ENCODE assay signal across 22 cellular contexts in the genomic region with DNA sequence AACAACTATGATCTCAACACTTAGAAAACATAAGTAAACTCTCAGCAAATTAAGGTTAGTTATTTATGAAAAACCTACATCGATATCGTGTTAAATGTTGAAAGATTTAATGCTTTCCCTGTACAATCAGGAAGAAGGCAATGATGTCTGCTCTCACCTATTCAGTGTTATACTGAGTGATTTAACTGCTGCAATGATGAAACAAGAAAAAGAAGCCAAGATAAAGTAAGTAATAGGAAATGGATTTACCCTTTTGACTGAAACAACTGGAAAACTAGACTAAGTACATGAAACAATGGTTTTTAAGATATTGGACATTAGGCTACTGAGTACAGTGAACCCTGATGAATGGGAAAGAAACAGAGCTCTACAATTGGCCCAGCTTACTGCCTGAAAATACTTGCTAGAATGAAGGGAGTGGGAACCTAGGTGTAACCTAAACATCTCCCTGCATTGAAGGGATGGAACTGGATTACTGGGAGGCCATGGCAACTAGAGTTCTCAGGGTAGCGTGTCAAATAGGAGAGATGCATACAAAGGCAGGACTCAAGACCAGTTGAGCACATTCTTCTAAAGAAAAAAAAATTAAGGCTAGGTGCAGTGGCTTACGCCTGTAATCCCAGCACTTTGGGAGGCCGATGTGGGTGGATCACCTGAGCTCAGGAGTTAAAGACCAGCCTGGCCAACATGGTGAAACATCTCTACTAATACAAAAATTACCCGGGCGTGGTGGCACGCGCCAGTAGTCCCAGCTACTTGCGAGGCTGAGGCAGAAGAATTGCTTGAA. TPM values are rescaled to one million over a fixed set of nuclear protein-coding genes. Genes with fewer than 3 reads are reported as not detected.
DNase-seq lines count a peak whose midpoint lies in the region; ATAC-seq, FAIRE-seq and TF ChIP-seq lines count a peak whose summit lies in the region.
"Had no signal": no experiment of that assay in that cellular context is flagged by ENCODE, and none has a peak within 500 bp of the region (broad histone marks: within the 10 kb centered on the region; RNA-seq: fewer than 3 reads in every experiment).

No MANE protein-coding gene starts in this region.

- TF ChIP-seq EP300 in SK-N-SH (IDR thresholded peaks at IDR 0.05; ENCODE audit: borderline replicate concordance in 1 of 2, low read depth in 1 of 2, low read length in 1 of 2): no peak
- TF ChIP-seq EP300 in HepG2 (IDR thresholded peaks at IDR 0.05; ENCODE audit: low read depth in 2 of 2, low read length in 2 of 2): no peak
- TF ChIP-seq EP300 in HepG2 (CRISPR knock-in tag; IDR thresholded peaks at IDR 0.05; ENCODE audit: borderline replicate concordance): no peak

- H3K9ac ChIP-seq in SK-N-SH (no peak overlapping the region), endothelial cell of umbilical vein (replicated peaks; ENCODE audit: extremely low read depth, insufficient read depth, low read length) (no peak overlapping the region), HepG2 (ENCODE audit: insufficient read depth, low read depth, low read length) (no peak overlapping the region), endodermal cell (ENCODE audit: extremely low read depth, low read length, poor library complexity, severe bottlenecking) (no peak overlapping the region)

- no peaks in the 10 kb centered on the region for H3K9me2 ChIP-seq in SK-N-SH

- H3K4me3 Mint-ChIP-seq in progenitor cell of endocrine pancreas (ENCODE audit: low read depth) (peak overlapping the region; percentile 47), endodermal cell (no peak overlapping the region)
- no peak overlapping the region for H3K4me3 Mint-ChIP-seq in activated T-cell treated with anti-CD3 and anti-CD28 coated beads, Interleukin-2, amount 50 U/mL, for 72 hours
- H3K4me3 Mint-ChIP-seq: CD8-positive, alpha-beta memory T cell had no signal

- no peaks in the 10 kb centered on the region for H3K79me2 ChIP-seq in SK-N-SH (ENCODE audit: insufficient read depth)
- H3K79me2 ChIP-seq in endothelial cell of umbilical vein (ENCODE audit: control insufficient read depth, insufficient read depth, low read length): no peaks in the 10 kb centered on the region
- H3K79me2 ChIP-seq in HepG2 (ENCODE audit: insufficient read depth, low read length): no peaks in the 10 kb centered on the region

- H4K20me1 ChIP-seq in SK-N-SH (ENCODE audit: insufficient read depth) (no peaks in the 10 kb centered on the region), endothelial cell of umbilical vein (replicated peaks; ENCODE audit: control insufficient read depth, extremely low read depth, insufficient read depth, low read length) (no peaks in the 10 kb centered on the region), HepG2 (ENCODE audit: insufficient read depth, low read length) (no peaks in the 10 kb centered on the region)

- peaks cover 18% of the 10 kb centered on the region for H3K4me1 Mint-ChIP-seq in progenitor cell of endocrine pancreas (ENCODE audit: low read depth)
- no peaks in the 10 kb centered on the region for H3K4me1 Mint-ChIP-seq in endodermal cell
- H3K4me1 Mint-ChIP-seq in activated T-cell treated with anti-CD3 and anti-CD28 coated beads, Interleukin-2, amount 50 U/mL, for 72 hours (ENCODE audit: low read depth): no peaks in the 10 kb centered on the region
- H3K4me1 Mint-ChIP-seq: CD8-positive, alpha-beta memory T cell had no signal

- H3K4me2 ChIP-seq in SK-N-SH (no peak overlapping the region), endothelial cell of umbilical vein (ENCODE audit: insufficient read depth, low read length) (no peak overlapping the region), HepG2 (ENCODE audit: low read depth, low read length) (peak overlapping the region; percentile 18)

- no peaks in the 10 kb centered on the region for H3K4me1 ChIP-seq in SK-N-SH (ENCODE audit: control insufficient read depth in 1 of 2, insufficient read depth in 2 of 2, low read depth in 1 of 2, low read length in 1 of 2)
- H3K4me1 ChIP-seq in endothelial cell of umbilical vein (ENCODE audit: control insufficient read depth, extremely low read depth, insufficient read depth, low read length): no peaks in the 10 kb centered on the region
- H3K4me1 ChIP-seq in HepG2 (ENCODE audit: insufficient read depth, low read length): peaks cover 35% of the 10 kb centered on the region
- no peaks in the 10 kb centered on the region for H3K4me1 ChIP-seq in endodermal cell (ENCODE audit: control insufficient read depth, insufficient read depth, low read length)
- H3K4me1 ChIP-seq: Peyer's patch, SJCRH30 had no signal

- 0 out of 2 replicates have a peak overlapping the region, but pooled peaks have one; percentile 39 for H2AFZ ChIP-seq in SK-N-SH (ENCODE audit: low read depth)
- no peak overlapping the region for H2AFZ ChIP-seq in endothelial cell of umbilical vein (ENCODE audit: low read depth, low read length)
- H2AFZ ChIP-seq in HepG2 (ENCODE audit: low read length): no peak overlapping the region

- H3K9me3 Mint-ChIP-seq in progenitor cell of endocrine pancreas (ENCODE audit: low read depth) (peaks cover 14% of the 10 kb centered on the region), endodermal cell (peaks cover 33% of the 10 kb centered on the region)
- H3K9me3 Mint-ChIP-seq in activated T-cell treated with anti-CD3 and anti-CD28 coated beads, Interleukin-2, amount 50 U/mL, for 72 hours: peaks cover 4 to 6% of the 10 kb centered on the region in 2 donors

- no TSS peak for BruUV-seq in endothelial cell of umbilical vein (replicated peaks; lab: Mats Ljungman, UMichigan)
- no TSS peak for BruUV-seq in HepG2 (replicated peaks; lab: Mats Ljungman, UMichigan)

- H3K9me3 ChIP-seq in SK-N-SH (no peaks in the 10 kb centered on the region), endothelial cell of umbilical vein (replicated peaks; ENCODE audit: control insufficient read depth, insufficient read depth, low read length) (peaks cover 2% of the 10 kb centered on the region), HepG2 (ENCODE audit: low read length) (peaks cover 12% of the 10 kb centered on the region; the same call in 1 of the 2 replicates), endodermal cell (ENCODE audit: control insufficient read depth, low read length) (peaks cover 11% of the 10 kb centered on the region)

- intact Hi-C loops in endothelial cell of umbilical vein (cut with micrococcal nuclease) (no loop called here), HepG2 (cut with micrococcal nuclease; ENCODE audit: unreplicated experiment) (no loop called here)

- dilution Hi-C loops in endothelial cell of umbilical vein (cut with MboI; ENCODE audit: extremely low pct_ligation_motif_present, low sequenced_read_pairs): no loop called here

- in situ Hi-C loops in HepG2 (cut with HindIII; ENCODE audit: extremely low pct_ligation_motif_present, low pct_unique_long_range_greater_than_20kb): no loop called here

- H3F3A ChIP-seq in SK-N-SH (replicated peaks; ENCODE audit: insufficient read depth): peaks cover 7% of the 10 kb centered on the region

- H3K4me3 ChIP-seq in SK-N-SH (ENCODE audit: low read depth in 2 of 2, low read length in 1 of 2) (no peak overlapping the region), endothelial cell of umbilical vein (replicated peaks in 1 of 3; ENCODE audit: insufficient read depth in 1 of 3, low read depth in 1 of 3, low read length in 3 of 3) (no peak overlapping the region), HepG2 (replicated peaks in 1 of 3; ENCODE audit: insufficient read depth in 1 of 3, low read depth in 2 of 3, low read length in 3 of 3) (no peak overlapping the region), endodermal cell (ENCODE audit: low read length) (no peak overlapping the region)
- H3K4me3 ChIP-seq: Peyer's patch, SJCRH30 had no signal

- H3K27ac ChIP-seq in SK-N-SH (ENCODE audit: low read depth in 2 of 2, low read length in 1 of 2) (no peak overlapping the region), endothelial cell of umbilical vein (ENCODE audit: insufficient read depth, low read depth, low read length) (no peak overlapping the region), HepG2 (ENCODE audit: extremely low read length, insufficient read depth, low read length) (no peak overlapping the region), endodermal cell (ENCODE audit: low read depth, low read length) (no peak overlapping the region)
- H3K27ac ChIP-seq: C4-2B, Peyer's patch, SJCRH30 had no signal

- no peak for TF ChIP-seq CTCF in SK-N-SH (IDR thresholded peaks at IDR 0.05)
- no peak for TF ChIP-seq CTCF in endothelial cell of umbilical vein (IDR thresholded peaks at IDR 0.05; ENCODE audit: extremely low read depth in 1 of 2, insufficient read depth in 1 of 2, low read depth in 1 of 2, low read length in 2 of 2)
- TF ChIP-seq CTCF in HepG2 (CRISPR knock-in tag; IDR thresholded peaks at IDR 0.05): no peak
- no peak for TF ChIP-seq CTCF in progenitor cell of endocrine pancreas (IDR thresholded peaks at IDR 0.05; ENCODE audit: unreplicated experiment)
- no peak for TF ChIP-seq CTCF in endodermal cell (conservative IDR thresholded peaks at IDR 0.05)

- POLR2A ChIA-PET in SK-N-SH (lab: Yijun Ruan, JAX): no interaction called here
- POLR2A ChIA-PET in endothelial cell of umbilical vein (lab: Charles Lee): no interaction called here
- POLR2A ChIA-PET in HepG2 (lab: Yijun Ruan, JAX): interaction anchor here (0.7 kb wide), 1 partner anchor 10 kb away, joined by 3 read pairs; no protein-coding TSS in a partner anchor
- POLR2A ChIA-PET in HEK293T (lab: Yijun Ruan, JAX): no interaction called here

- H3K27me3 ChIP-seq in SK-N-SH (ENCODE audit: insufficient read depth): no peaks in the 10 kb centered on the region
- no peaks in the 10 kb centered on the region for H3K27me3 ChIP-seq in endothelial cell of umbilical vein (ENCODE audit: control insufficient read depth in 2 of 2, insufficient read depth in 2 of 2, low read length in 2 of 2)
- H3K27me3 ChIP-seq in HepG2 (ENCODE audit: control insufficient read depth in 1 of 2, insufficient read depth in 2 of 2, low read length in 2 of 2): no peaks in the 10 kb centered on the region
- H3K27me3 ChIP-seq in endodermal cell (ENCODE audit: control insufficient read depth, insufficient read depth, low read length, poor library complexity, severe bottlenecking): no peaks in the 10 kb centered on the region
- H3K27me3 ChIP-seq: Peyer's patch, SJCRH30 had no signal

- no peak for TF ChIP-seq POLR2A in endothelial cell of umbilical vein (IDR thresholded peaks at IDR 0.05; ENCODE audit: low read depth, low read length)
- TF ChIP-seq POLR2A in HepG2 (IDR thresholded peaks at IDR 0.05; ENCODE audit: insufficient read depth in 1 of 2, low read depth in 2 of 2, low read length in 2 of 2): no peak

- no peaks in the 10 kb centered on the region for H3K9me1 ChIP-seq in endothelial cell of umbilical vein (replicated peaks; ENCODE audit: control insufficient read depth, extremely low read depth, insufficient read depth, low read length)

- no peaks in the 10 kb centered on the region for H3K27me3 Mint-ChIP-seq in progenitor cell of endocrine pancreas
- no peaks in the 10 kb centered on the region for H3K27me3 Mint-ChIP-seq in endodermal cell (ENCODE audit: insufficient read depth)
- no peaks in the 10 kb centered on the region for H3K27me3 Mint-ChIP-seq in activated T-cell treated with anti-CD3 and anti-CD28 coated beads, Interleukin-2, amount 50 U/mL, for 72 hours (ENCODE audit: low read depth)

- DNase-seq in SK-N-SH (no peak), endothelial cell of umbilical vein (ENCODE audit: low read depth, low spot score) (peak; percentile 75), HepG2 (ENCODE audit: low spot score) (no peak), progenitor cell of endocrine pancreas (ENCODE audit: low spot score, unreplicated experiment) (no peak), endodermal cell (no peak), HEK293T (ENCODE audit: extremely low spot score) (no peak)
- no peak for DNase-seq in activated T-cell treated with anti-CD3 and anti-CD28 coated beads, Interleukin-2, amount 50 U/mL, for 72 hours
- DNase-seq: 8988T; AML-193; CD8-positive, alpha-beta memory T cell; DMS53; EL; GF-D8; NCI-H1092 treated with DMSO at 0.1 percent for 48 hours; NCI-H1436 treated with DMSO at 0.1 percent for 48 hours; NCI-H1930; Peyer's patch; SJCRH30 had no signal

- 95% methylated on average over 10 of the region's 10 CpGs for WGBS in SK-N-SH (ENCODE audit: low lambda C conversion rate)
- 4% methylated on average over 10 of the region's 10 CpGs for WGBS in HepG2 (ENCODE audit: low lambda C conversion rate)
- WGBS in endodermal cell (ENCODE audit: insufficient coverage in 1 of 2, insufficient read length in 1 of 2), 2 experiments: 92 to 95% methylated on average over 10 of the region's 10 CpGs

- H3K36me3 Mint-ChIP-seq in progenitor cell of endocrine pancreas (ENCODE audit: insufficient read depth) (peaks cover 12% of the 10 kb centered on the region), endodermal cell (ENCODE audit: low read depth) (peaks cover 5% of the 10 kb centered on the region)
- peaks cover 5 to 8% of the 10 kb centered on the region in 2 donors for H3K36me3 Mint-ChIP-seq in activated T-cell treated with anti-CD3 and anti-CD28 coated beads, Interleukin-2, amount 50 U/mL, for 72 hours (ENCODE audit: insufficient read depth in 2 of 2)

- FAIRE-seq in endothelial cell of umbilical vein (lab: Jason Lieb, UNC): no peak
- no peak for FAIRE-seq in HepG2 (lab: Jason Lieb, UNC)
- FAIRE-seq: GM19239, H1 had no signal

- CTCF ChIA-PET in SK-N-SH (lab: Yijun Ruan, JAX) (no interaction called here), endothelial cell of umbilical vein (lab: Charles Lee) (interaction anchor here (1.0 to 1.4 kb wide), 2 partner anchors 10 to 27 kb away, joined by 3 to 5 read pairs; no protein-coding TSS in a partner anchor), HepG2 (lab: Yijun Ruan, JAX; ENCODE audit: low intra/inter-chr PET ratio, low total read pairs) (no interaction called here), HEK293T (lab: Yijun Ruan, JAX) (interaction anchor here (0.6 kb wide), 1 partner anchor 17 kb away, joined by 4 read pairs; no protein-coding TSS in a partner anchor)

- TF ChIP-seq RAD21 in SK-N-SH (IDR thresholded peaks at IDR 0.05; ENCODE audit: low read length) (no peak), HepG2 (CRISPR knock-in tag; IDR thresholded peaks at IDR 0.05) (no peak)

- H3K27ac Mint-ChIP-seq in progenitor cell of endocrine pancreas (peak overlapping the region; percentile 0), endodermal cell (no peak overlapping the region)
- H3K27ac Mint-ChIP-seq in activated T-cell treated with anti-CD3 and anti-CD28 coated beads, Interleukin-2, amount 50 U/mL, for 72 hours: no peak overlapping the region

- H3K36me3 ChIP-seq in SK-N-SH (replicated peaks in 1 of 2; ENCODE audit: control insufficient read depth in 1 of 2, insufficient read depth in 2 of 2, low read length in 1 of 2) (no peaks in the 10 kb centered on the region), endothelial cell of umbilical vein (ENCODE audit: control insufficient read depth in 2 of 2, extremely low read depth in 1 of 2, insufficient read depth in 2 of 2, low read length in 2 of 2) (no peaks in the 10 kb centered on the region), HepG2 (replicated peaks in 1 of 2; ENCODE audit: control insufficient read depth in 1 of 2, insufficient read depth in 2 of 2, low read length in 2 of 2) (no peaks in the 10 kb centered on the region), endodermal cell (ENCODE audit: control insufficient read depth, insufficient read depth, low read length) (no peaks in the 10 kb centered on the region)
- H3K36me3 ChIP-seq: Peyer's patch, SJCRH30 had no signal

- ATAC-seq in SK-N-SH treated with all-trans-retinoic acid at 6 μM for 48 hours (no peak), HepG2 (peak; percentile 62)
- no peak for ATAC-seq in activated T-cell treated with anti-CD3 and anti-CD28 coated beads, Interleukin-2, amount 50 U/mL, for 72 hours (replicated peaks in 1 of 2)

RNA-seq across cellular contexts. Expression of a gene that starts 37.3 kb away (rescaled TPM):
- polyA plus RNA-seq in SK-N-SH (2012; rRNA removed) (177 and 359 TPM in 2 replicates), endothelial cell of umbilical vein (161 and 196 TPM in 2 replicates), HepG2 (2011; rRNA removed) (99.9 and 146 TPM in 2 replicates)
- 253 and 593 TPM in 2 replicates for polyA plus RNA-seq in SK-N-SH (2012; cell fraction: cytosol; rRNA removed)
- polyA plus RNA-seq in SK-N-SH (2012; cell fraction: nucleus; rRNA removed): 114 and 138 TPM in 2 replicates
- total RNA-seq in endothelial cell of umbilical vein (199 and 219 TPM in 2 replicates), HepG2 (2016; rRNA removed; fragmentation: Illumina TruSeq; extraction: Trizol) (281 and 397 TPM in 2 replicates), progenitor cell of endocrine pancreas (240 and 253 TPM in 2 replicates), endodermal cell (100 to 1,000 TPM; 273 to 498 TPM)
- polyA plus RNA-seq in endothelial cell of umbilical vein (2011; cell fraction: cytosol; rRNA removed): 298 and 430 TPM in 2 replicates
- 106 and 139 TPM in 2 replicates for polyA plus RNA-seq in endothelial cell of umbilical vein (2011; cell fraction: nucleus; rRNA removed)
- polyA plus RNA-seq in endothelial cell of umbilical vein (2012): 195 and 332 TPM in 2 replicates
- polyA minus RNA-seq in endothelial cell of umbilical vein: 34.8 and 53.7 TPM in 2 replicates
- polyA minus RNA-seq in endothelial cell of umbilical vein (2011; cell fraction: cytosol; rRNA and poly(A)+ RNA removed): 46.9 TPM
- polyA minus RNA-seq in endothelial cell of umbilical vein (2011; cell fraction: nucleus; rRNA and poly(A)+ RNA removed): 17.9 and 26.9 TPM in 2 replicates
- total RNA-seq in HepG2 (2016; cell fraction: cytosol; rRNA removed; fragmentation: Illumina TruSeq; extraction: Trizol; ENCODE audit: low read depth): 127 and 132 TPM in 2 replicates
- total RNA-seq in HepG2 (2016; cell fraction: insoluble cytoplasmic fraction; rRNA removed; fragmentation: Illumina TruSeq; extraction: Trizol): 284 and 448 TPM in 2 replicates
- total RNA-seq in HepG2 (2016; cell fraction: membrane; rRNA removed; fragmentation: Illumina TruSeq; extraction: Trizol): 202 and 234 TPM in 2 replicates
- total RNA-seq in HepG2 (2016; cell fraction: nucleus; rRNA removed; fragmentation: Illumina TruSeq; extraction: Trizol): 116 and 125 TPM in 2 replicates
- 124 and 143 TPM in 2 replicates for polyA plus RNA-seq in HepG2 (2011; cell fraction: cytosol; rRNA removed)
- 40.4 and 45.1 TPM in 2 replicates for polyA plus RNA-seq in HepG2 (2011; cell fraction: nucleus; rRNA removed)
- 214 and 272 TPM in 2 replicates for polyA plus RNA-seq in HepG2 (2012)
- 231 and 232 TPM in 2 replicates for polyA plus RNA-seq in HepG2 (2016; cell fraction: cytosol; fragmentation: Illumina TruSeq; extraction: Trizol; ENCODE audit: low read depth)
- polyA plus RNA-seq in HepG2 (2016; cell fraction: insoluble cytoplasmic fraction; fragmentation: Illumina TruSeq; extraction: Trizol; ENCODE audit: low read depth): 479 and 511 TPM in 2 replicates
- 269 and 273 TPM in 2 replicates for polyA plus RNA-seq in HepG2 (2016; cell fraction: membrane; fragmentation: Illumina TruSeq; extraction: Trizol; ENCODE audit: low read depth)
- 235 and 237 TPM in 2 replicates for polyA plus RNA-seq in HepG2 (2016; cell fraction: nucleus; fragmentation: Illumina TruSeq; extraction: Trizol; ENCODE audit: insufficient read depth, low read depth)
- 19.3 and 51.2 TPM in 2 replicates for polyA minus RNA-seq in HepG2 (2011; rRNA and poly(A)+ RNA removed; ENCODE audit: low replicate concordance)
- polyA minus RNA-seq in HepG2 (2011; cell fraction: cytosol; rRNA and poly(A)+ RNA removed): 18.3 and 33.6 TPM in 2 replicates
- polyA minus RNA-seq in HepG2 (2011; cell fraction: nucleus; rRNA and poly(A)+ RNA removed): 38.9 and 43.3 TPM in 2 replicates
- 278 TPM for polyA plus RNA-seq in endodermal cell (2013, experiment 1 of 2)
- 267 TPM for polyA plus RNA-seq in endodermal cell (2013, experiment 2 of 2)
- 100 to 1,000 TPM; 158 to 160 TPM for total RNA-seq in activated T-cell treated with anti-CD3 and anti-CD28 coated beads, Interleukin-2, amount 50 U/mL, for 72 hours

Comparison
In these comparisons a context has a peak if more than half of its experiments do, and no peak if none do; other contexts are left out.
1. CTCF ChIA-PET loops: an anchor here in endothelial cell of umbilical vein (1.0 to 1.4 kb wide) and HEK293T (0.6 kb wide); none called in SK-N-SH and HepG2.